ENCODE assay signal across 11 cellular contexts in the genomic region with DNA sequence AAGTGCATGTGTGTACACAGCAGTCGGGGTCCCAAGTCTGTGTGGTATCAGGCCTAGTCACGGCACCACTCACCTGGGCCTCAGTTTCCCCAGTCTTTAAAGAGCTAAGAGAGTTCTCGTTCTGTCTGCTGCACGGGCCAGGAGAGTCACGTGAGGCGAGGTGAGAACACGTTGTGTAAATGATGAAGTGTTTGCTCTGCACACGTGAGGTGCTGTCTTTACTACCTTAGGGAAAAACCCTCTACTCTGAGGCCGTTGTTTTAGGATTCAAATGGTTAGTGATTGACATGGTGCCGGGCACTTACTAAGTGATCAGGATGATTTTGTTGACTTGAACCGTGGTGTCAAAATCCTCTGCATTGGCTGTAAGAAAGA.
DNase-seq lines count a peak whose midpoint lies in the region; ATAC-seq, FAIRE-seq and TF ChIP-seq lines count a peak whose summit lies in the region.
"Had no signal": no experiment of that assay in that cellular context is flagged by ENCODE, and none has a peak within 500 bp of the region (broad histone marks: within the 10 kb centered on the region; RNA-seq: fewer than 3 reads in every experiment).

No MANE protein-coding gene starts in this region.

- in situ Hi-C loops in HepG2 (cut with HindIII; ENCODE audit: extremely low pct_ligation_motif_present, low pct_unique_long_range_greater_than_20kb), result no loop called here

- H2AFZ ChIP-seq in HepG2 (ENCODE audit: low read length), result no peak overlapping the region

- intact Hi-C loops in body of pancreas (cut with DNase I), result no loop called here
- intact Hi-C loops in HepG2 (cut with micrococcal nuclease; ENCODE audit: unreplicated experiment), result no loop called here

- H3K9me3 ChIP-seq in body of pancreas (no peaks in the 10 kb centered on the region), HepG2 (ENCODE audit: low read length) (no peaks in the 10 kb centered on the region), tibial nerve (no peaks in the 10 kb centered on the region)

- TF ChIP-seq RAD21 in HepG2 (CRISPR knock-in tag; IDR thresholded peaks at IDR 0.05), result no peak

- H3K4me3 ChIP-seq in body of pancreas (no peak overlapping the region), HepG2 (replicated peaks in 1 of 3; ENCODE audit: insufficient read depth in 1 of 3, low read depth in 2 of 3, low read length in 3 of 3) (no peak overlapping the region), tibial nerve (peak overlapping the region; percentile 13 to 34 (median 28))

- DNase-seq in NCI-H2107 treated with DMSO at 0.1 percent for 48 hours (lab: John Stamatoyannopoulos, UW; ENCODE audit: unreplicated experiment) (peak; percentile 55), NCI-H2107 (lab: John Stamatoyannopoulos, UW) (no peak), body of pancreas (peak in 3 of 4 donors; percentile 53 to 73 (median 54)), HepG2 (ENCODE audit: low spot score) (no peak), tibial nerve (ENCODE audit: low spot score in 2 of 2) (peak; percentile 27 to 28), NCI-H774 (lab: John Stamatoyannopoulos, UW) (no peak), NCI-H2227 (lab: John Stamatoyannopoulos, UW; ENCODE audit: unreplicated experiment) (no peak)
- DNase-seq in activated naive CD4-positive, alpha-beta T cell (lab: John Stamatoyannopoulos, UW), result no peak
- DNase-seq: activated CD4-positive, alpha-beta T cell treated with anti-CD3 and anti-CD28 coated beads, Interleukin-2, amount 50 U/mL, for 48 hours; stimulated activated naive CD8-positive, alpha-beta T cell treated with anti-CD3 and anti-CD28 coated beads, Interleukin-15, amount 100 ng/mL, for 72 hours had no signal

- TF ChIP-seq POLR2A in body of pancreas (IDR thresholded peaks at IDR 0.05) (no peak), HepG2 (IDR thresholded peaks at IDR 0.05; ENCODE audit: insufficient read depth in 1 of 2, low read depth in 2 of 2, low read length in 2 of 2) (no peak), tibial nerve (IDR thresholded peaks at IDR 0.05) (no peak)

- no TSS peak for BruUV-seq in HepG2 (replicated peaks; lab: Mats Ljungman, UMichigan)

- peaks cover 4% of the 10 kb centered on the region; the same call in 1 of the 2 replicates for H4K20me1 ChIP-seq in HepG2 (ENCODE audit: insufficient read depth, low read length)

- H3K79me2 ChIP-seq in HepG2 (ENCODE audit: insufficient read depth, low read length), result no peaks in the 10 kb centered on the region

- CTCF ChIA-PET in HepG2 (lab: Yijun Ruan, JAX; ENCODE audit: low intra/inter-chr PET ratio, low total read pairs), result no interaction called here

- POLR2A ChIA-PET in HepG2 (lab: Yijun Ruan, JAX), result no interaction called here

- H3K4me1 ChIP-seq in body of pancreas (peaks cover 92% of the 10 kb centered on the region), HepG2 (ENCODE audit: insufficient read depth, low read length) (0 out of 2 replicates have a peak, but pooled peaks cover 6% of the 10 kb centered on the region), tibial nerve (peaks cover 0 to 90% (median 70%) of the 10 kb centered on the region in 4 donors)

- WGBS in body of pancreas, 2 donors, result 32 to 35% methylated on average over 11 of the region's 11 CpGs
- 28% methylated on average over 8 of the region's 11 CpGs for WGBS in HepG2 (ENCODE audit: low lambda C conversion rate)
- WGBS in tibial nerve, 2 donors, result 38 to 42% methylated on average over 11 of the region's 11 CpGs

- no peaks in the 10 kb centered on the region for H3K36me3 ChIP-seq in body of pancreas (replicated peaks in 1 of 2; ENCODE audit: insufficient read depth in 1 of 2, low read depth in 2 of 2)
- H3K36me3 ChIP-seq in HepG2 (replicated peaks in 1 of 2; ENCODE audit: control insufficient read depth in 1 of 2, insufficient read depth in 2 of 2, low read length in 2 of 2), result no peaks in the 10 kb centered on the region
- H3K36me3 ChIP-seq in tibial nerve, result no peaks in the 10 kb centered on the region

- TF ChIP-seq CTCF in body of pancreas (IDR thresholded peaks at IDR 0.05) (no peak), HepG2 (CRISPR knock-in tag; IDR thresholded peaks at IDR 0.05) (no peak), tibial nerve (IDR thresholded peaks at IDR 0.05) (no peak)

- TF ChIP-seq EP300 in HepG2 (IDR thresholded peaks at IDR 0.05; ENCODE audit: low read depth in 2 of 2, low read length in 2 of 2) (no peak), HepG2 (CRISPR knock-in tag; IDR thresholded peaks at IDR 0.05; ENCODE audit: borderline replicate concordance) (no peak), tibial nerve (IDR thresholded peaks at IDR 0.05) (no peak)

- no peak for FAIRE-seq in HepG2 (lab: Jason Lieb, UNC)
- FAIRE-seq: bronchial epithelial cell had no signal

- H3K27me3 ChIP-seq in body of pancreas (no peaks in the 10 kb centered on the region), HepG2 (ENCODE audit: control insufficient read depth in 1 of 2, insufficient read depth in 2 of 2, low read length in 2 of 2) (peaks cover 12 to 90% of the 10 kb centered on the region in 2 experiments), tibial nerve (no peaks in the 10 kb centered on the region)

- ATAC-seq in body of pancreas, result peak; percentile 36
- no peak for ATAC-seq in HepG2
- ATAC-seq: stimulated activated naive CD8-positive, alpha-beta T cell treated with anti-CD3 and anti-CD28 coated beads, Interleukin-15, amount 100 ng/mL, for 72 hours had no signal

- H3K27ac ChIP-seq in body of pancreas (peak overlapping the region; percentile 92 to 100 (median 100)), HepG2 (ENCODE audit: extremely low read length, insufficient read depth, low read length) (no peak overlapping the region), tibial nerve (peak overlapping the region; percentile 95 to 100 (median 98))

- H3K9ac ChIP-seq in HepG2 (ENCODE audit: insufficient read depth, low read depth, low read length), result no peak overlapping the region

- H3K4me2 ChIP-seq in HepG2 (ENCODE audit: low read depth, low read length), result no peak overlapping the region

TF ChIP-seq in HepG2, 621 proteins besides CTCF, POLR2A, EP300 and RAD21:
- TF ChIP-seq, protein P1, sequence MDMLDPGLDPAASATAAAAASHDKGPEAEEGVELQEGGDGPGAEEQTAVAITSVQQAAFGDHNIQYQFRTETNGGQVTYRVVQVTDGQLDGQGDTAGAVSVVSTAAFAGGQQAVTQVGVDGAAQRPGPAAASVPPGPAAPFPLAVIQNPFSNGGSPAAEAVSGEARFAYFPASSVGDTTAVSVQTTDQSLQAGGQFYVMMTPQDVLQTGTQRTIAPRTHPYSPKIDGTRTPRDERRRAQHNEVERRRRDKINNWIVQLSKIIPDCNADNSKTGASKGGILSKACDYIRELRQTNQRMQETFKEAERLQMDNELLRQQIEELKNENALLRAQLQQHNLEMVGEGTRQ (IDR thresholded peaks at IDR 0.05; ENCODE audit: low read depth, low read length), result peak; percentile 45; the same call in 1 of the 2 replicates
- TF ChIP-seq, protein P1 (CRISPR knock-in tag; IDR thresholded peaks at IDR 0.05; ENCODE audit: borderline replicate concordance), result no peak; the same call in 1 of the 2 replicates
- TF ChIP-seq BHLHE40 (IDR thresholded peaks at IDR 0.05; ENCODE audit: low read length) (peak; percentile 47; the same call in 1 of the 2 replicates), RBFOX2 (IDR thresholded peaks at IDR 0.05; ENCODE audit: low read depth, low read length) (no peak), ZNF260 (CRISPR knock-in tag; IDR thresholded peaks at IDR 0.05; ENCODE audit: borderline replicate concordance, low read depth) (no peak), SRSF1 (optimal IDR thresholded peaks at IDR 0.05; ENCODE audit: low read depth, low read length) (no peak)
- TF ChIP-seq, protein P2, sequence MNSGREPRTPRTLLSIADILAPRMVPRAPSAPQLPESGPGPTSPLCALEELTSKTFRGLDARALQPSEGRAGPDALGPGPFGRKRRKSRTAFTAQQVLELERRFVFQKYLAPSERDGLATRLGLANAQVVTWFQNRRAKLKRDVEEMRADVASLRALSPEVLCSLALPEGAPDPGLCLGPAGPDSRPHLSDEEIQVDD (CRISPR knock-in tag; IDR thresholded peaks at IDR 0.05; ENCODE audit: borderline replicate concordance), result no peak

Comparison
In these comparisons a context has a peak if more than half of its experiments do, and no peak if none do; other contexts are left out.
1. DNase-seq: peak in NCI-H2107 treated with DMSO at 0.1 percent for 48 hours (single experiment), body of pancreas (3 of 4) and tibial nerve (2 of 2); none in NCI-H2107 (single experiment), HepG2 (single experiment), NCI-H774 (single experiment), activated naive CD4-positive, alpha-beta T cell (0 of 4) and NCI-H2227 (single experiment).
2. H3K4me3 ChIP-seq: peak in tibial nerve (4 of 4); none in body of pancreas (0 of 2) and HepG2 (0 of 3).